15 cellular contexts compared by ENCODE assay signal in genomic region chr5:143896981-143897380, GRCh38.
DNase-seq lines count a peak whose midpoint lies in the region; FAIRE-seq and TF ChIP-seq lines count a peak whose summit lies in the region.
"Had no signal": no experiment of that assay in that cellular context is flagged by ENCODE, and none has a peak within 500 bp of the region (broad histone marks: within the 10 kb centered on the region; RNA-seq: fewer than 3 reads in every experiment).

No MANE protein-coding gene starts in this region.

- no peak overlapping the region for H3K4me3 Mint-ChIP-seq in activated naive CD4-positive, alpha-beta T cell treated with anti-CD3 and anti-CD28 coated beads for 36 hours

- no peak overlapping the region for H2AK5ac ChIP-seq in trophoblast cell (ENCODE audit: low read length)

- H3K9me3 ChIP-seq in endothelial cell of umbilical vein (replicated peaks; ENCODE audit: control insufficient read depth, insufficient read depth, low read length) (no peaks in the 10 kb centered on the region), trophoblast cell (ENCODE audit: insufficient read depth, low read depth, low read length) (no peaks in the 10 kb centered on the region)
- H3K9me3 ChIP-seq: thyroid gland had no signal

- H3K4me2 ChIP-seq in endothelial cell of umbilical vein (ENCODE audit: insufficient read depth, low read length) (no peak overlapping the region), trophoblast cell (ENCODE audit: low read length) (no peak overlapping the region)
- H3K4me2 ChIP-seq: KMS-11 had no signal

- no peak overlapping the region for H3K4me3 ChIP-seq in endothelial cell of umbilical vein (replicated peaks in 1 of 3; ENCODE audit: insufficient read depth in 1 of 3, low read depth in 1 of 3, low read length in 3 of 3)
- H3K4me3 ChIP-seq in trophoblast cell (ENCODE audit: low read depth, low read length), result no peak overlapping the region
- H3K4me3 ChIP-seq: thyroid gland had no signal

- H2AFZ ChIP-seq in endothelial cell of umbilical vein (ENCODE audit: low read depth, low read length), result no peak overlapping the region
- no peak overlapping the region for H2AFZ ChIP-seq in trophoblast cell (ENCODE audit: insufficient read depth, low read length, poor library complexity)

- no peak overlapping the region for H3K18ac ChIP-seq in trophoblast cell (ENCODE audit: low read length)

- no peaks in the 10 kb centered on the region for H3K9me1 ChIP-seq in endothelial cell of umbilical vein (replicated peaks; ENCODE audit: control insufficient read depth, extremely low read depth, insufficient read depth, low read length)

- no peak overlapping the region for H4K8ac ChIP-seq in trophoblast cell (ENCODE audit: low read depth, low read length)

- POLR2A ChIA-PET in endothelial cell of umbilical vein (lab: Charles Lee), result interaction anchor here (0.5 kb wide), 1 partner anchor 289 kb away, joined by 3 read pairs; no protein-coding TSS in a partner anchor

- no peaks in the 10 kb centered on the region for H3K27me3 ChIP-seq in endothelial cell of umbilical vein (ENCODE audit: control insufficient read depth in 2 of 2, insufficient read depth in 2 of 2, low read length in 2 of 2)
- H3K27me3 ChIP-seq in trophoblast cell (ENCODE audit: insufficient read depth, low read length), result no peaks in the 10 kb centered on the region
- H3K27me3 ChIP-seq: thyroid gland had no signal

- H2BK5ac ChIP-seq in trophoblast cell (ENCODE audit: low read depth, low read length, poor library complexity), result no peak overlapping the region

- H3K4me1 ChIP-seq in endothelial cell of umbilical vein (ENCODE audit: control insufficient read depth, extremely low read depth, insufficient read depth, low read length) (peaks cover 14% of the 10 kb centered on the region), trophoblast cell (ENCODE audit: control insufficient read depth in 1 of 2, insufficient read depth in 2 of 2, low read length in 2 of 2) (no peaks in the 10 kb centered on the region)

- H3K36me3 Mint-ChIP-seq in activated naive CD4-positive, alpha-beta T cell treated with anti-CD3 and anti-CD28 coated beads for 36 hours (ENCODE audit: low read depth), result no peaks in the 10 kb centered on the region

- intact Hi-C loops in activated naive CD4-positive, alpha-beta T cell treated with anti-CD3 and anti-CD28 coated beads for 36 hours (cut with micrococcal nuclease), result no loop called here
- intact Hi-C loops in endothelial cell of umbilical vein (cut with micrococcal nuclease), result no loop called here

- no peak overlapping the region for H3K23ac ChIP-seq in trophoblast cell (ENCODE audit: low read length)

- CTCF ChIA-PET in activated naive CD4-positive, alpha-beta T cell treated with anti-CD3 and anti-CD28 coated beads for 36 hours (lab: Charles Lee), result no interaction called here
- CTCF ChIA-PET in endothelial cell of umbilical vein (lab: Charles Lee), result interaction anchor here (0.9 to 1.2 kb wide), 5 partner anchors 9 to 246 kb away, joined by 3 to 4 read pairs (median 3); no protein-coding TSS in a partner anchor

- in situ Hi-C loops in SK-MEL-5 (cut with HindIII; ENCODE audit: low pct_unique_long_range_greater_than_20kb, low sequenced_read_pairs), result no loop called here

- H3K14ac ChIP-seq in trophoblast cell (ENCODE audit: low read length), result no peak overlapping the region

- no peak overlapping the region for H2BK12ac ChIP-seq in trophoblast cell (ENCODE audit: low read length)

- H3K36me3 ChIP-seq in endothelial cell of umbilical vein (ENCODE audit: control insufficient read depth in 2 of 2, extremely low read depth in 1 of 2, insufficient read depth in 2 of 2, low read length in 2 of 2), result no peaks in the 10 kb centered on the region
- H3K36me3 ChIP-seq in trophoblast cell (ENCODE audit: control insufficient read depth in 1 of 2, insufficient read depth in 2 of 2, low read length in 2 of 2), result no peaks in the 10 kb centered on the region
- H3K36me3 ChIP-seq: thyroid gland had no signal

- FAIRE-seq in endothelial cell of umbilical vein (lab: Jason Lieb, UNC), result peak; percentile 55

- no peak for TF ChIP-seq POLR2A in endothelial cell of umbilical vein (IDR thresholded peaks at IDR 0.05; ENCODE audit: low read depth, low read length)

- H4K12ac ChIP-seq in trophoblast cell (ENCODE audit: low read depth, low read length), result no peak overlapping the region

- H4K20me1 ChIP-seq in endothelial cell of umbilical vein (replicated peaks; ENCODE audit: control insufficient read depth, extremely low read depth, insufficient read depth, low read length), result no peaks in the 10 kb centered on the region

- H3K79me2 ChIP-seq in endothelial cell of umbilical vein (ENCODE audit: control insufficient read depth, insufficient read depth, low read length) (no peaks in the 10 kb centered on the region), trophoblast cell (ENCODE audit: control insufficient read depth, insufficient read depth, low read length, poor library complexity) (no peaks in the 10 kb centered on the region)

- H3K27ac ChIP-seq in endothelial cell of umbilical vein (ENCODE audit: insufficient read depth, low read depth, low read length) (no peak overlapping the region), trophoblast cell (ENCODE audit: low read depth, low read length) (no peak overlapping the region)
- H3K27ac ChIP-seq: KMS-11, thyroid gland had no signal

- no peak for TF ChIP-seq CTCF in endothelial cell of umbilical vein (IDR thresholded peaks at IDR 0.05; ENCODE audit: extremely low read depth in 1 of 2, insufficient read depth in 1 of 2, low read depth in 1 of 2, low read length in 2 of 2)

- peaks cover 32% of the 10 kb centered on the region for H3K4me1 Mint-ChIP-seq in activated naive CD4-positive, alpha-beta T cell treated with anti-CD3 and anti-CD28 coated beads for 36 hours (ENCODE audit: low read depth)

- no peak overlapping the region for H3K9ac ChIP-seq in endothelial cell of umbilical vein (replicated peaks; ENCODE audit: extremely low read depth, insufficient read depth, low read length)
- H3K9ac ChIP-seq in trophoblast cell (ENCODE audit: low read length), result no peak overlapping the region
- H3K9ac ChIP-seq: KMS-11 had no signal

- no TSS peak for BruUV-seq in endothelial cell of umbilical vein (replicated peaks; lab: Mats Ljungman, UMichigan)

- no peaks in the 10 kb centered on the region for H3K27me3 Mint-ChIP-seq in activated naive CD4-positive, alpha-beta T cell treated with anti-CD3 and anti-CD28 coated beads for 36 hours (ENCODE audit: low read depth)

- H3K4ac ChIP-seq in trophoblast cell (ENCODE audit: low read depth, low read length), result no peak overlapping the region

- DNase-seq in activated naive CD4-positive, alpha-beta T cell treated with anti-CD3 and anti-CD28 coated beads for 36 hours, result peak; percentile 24
- no peak for DNase-seq in activated naive CD4-positive, alpha-beta T cell treated with Interleukin-2 at 50 U/mL for 16 hours
- peak; percentile 6 for DNase-seq in SK-MEL-5 (ENCODE audit: low read depth, low spot score)
- peak; percentile 90 for DNase-seq in endothelial cell of umbilical vein (ENCODE audit: low read depth, low spot score)
- DNase-seq in trophoblast cell, result peak; percentile 6 to 29
- DNase-seq in KG1 (lab: John Stamatoyannopoulos, UW), result no peak
- no peak for DNase-seq in activated T-cell treated with anti-CD3 and anti-CD28 coated beads, Interleukin-2, amount 50 U/mL, for 1 hour
- DNase-seq in DMS114 treated with DMSO at 0.1 percent for 48 hours (lab: John Stamatoyannopoulos, UW; ENCODE audit: unreplicated experiment), result no peak
- DNase-seq: amygdala; effector CD8-positive, alpha-beta T cell; NCI-H187; occipital lobe; SHP77; thyroid gland had no signal

- H3K9me3 Mint-ChIP-seq in activated naive CD4-positive, alpha-beta T cell treated with anti-CD3 and anti-CD28 coated beads for 36 hours, result no peaks in the 10 kb centered on the region

- dilution Hi-C loops in endothelial cell of umbilical vein (cut with MboI; ENCODE audit: extremely low pct_ligation_motif_present, low sequenced_read_pairs), result no loop called here

- H3K27ac Mint-ChIP-seq in activated naive CD4-positive, alpha-beta T cell treated with anti-CD3 and anti-CD28 coated beads for 36 hours, result no peak overlapping the region

- H3K79me1 ChIP-seq in trophoblast cell (ENCODE audit: low read length), result no peaks in the 10 kb centered on the region

- H2BK120ac ChIP-seq in trophoblast cell (ENCODE audit: insufficient read depth, low read length, poor library complexity), result no peak overlapping the region

- H4K91ac ChIP-seq in trophoblast cell (ENCODE audit: low read depth, low read length), result no peak overlapping the region

TF ChIP-seq in endothelial cell of umbilical vein, 7 proteins besides CTCF, POLR2A, EP300 and RAD21:
- TF ChIP-seq MYC (IDR thresholded peaks at IDR 0.05; ENCODE audit: low read depth, low read length) (no peak), FOS (IDR thresholded peaks at IDR 0.05; ENCODE audit: borderline replicate concordance, insufficient read depth, low read length) (peak; percentile 92), GATA2 (IDR thresholded peaks at IDR 0.05; ENCODE audit: insufficient read depth, insufficient read length, low read depth, low read length) (peak; percentile 35), EZH2 (IDR thresholded peaks at IDR 0.05; ENCODE audit: borderline replicate concordance, low read depth, low read length, severe bottlenecking) (no peak), JUN (IDR thresholded peaks at IDR 0.05; ENCODE audit: borderline replicate concordance, insufficient read depth, insufficient read length, low read depth) (peak; percentile 48), POLR2AphosphoS5 (IDR thresholded peaks at IDR 0.05; ENCODE audit: insufficient read depth, low read depth, low read length) (no peak)
- TF ChIP-seq, protein P1, sequence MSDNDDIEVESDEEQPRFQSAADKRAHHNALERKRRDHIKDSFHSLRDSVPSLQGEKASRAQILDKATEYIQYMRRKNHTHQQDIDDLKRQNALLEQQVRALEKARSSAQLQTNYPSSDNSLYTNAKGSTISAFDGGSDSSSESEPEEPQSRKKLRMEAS (IDR thresholded peaks at IDR 0.05; ENCODE audit: insufficient read depth, insufficient read length), result no peak

Comparison
In these comparisons a context has a peak if more than half of its experiments do, and no peak if none do; other contexts are left out.
1. DNase-seq: peak in activated naive CD4-positive, alpha-beta T cell treated with anti-CD3 and anti-CD28 coated beads for 36 hours (single experiment), SK-MEL-5 (single experiment), endothelial cell of umbilical vein (single experiment) and trophoblast cell (2 of 2); none in activated naive CD4-positive, alpha-beta T cell treated with Interleukin-2 at 50 U/mL for 16 hours (single experiment), KG1 (single experiment), activated T-cell treated with anti-CD3 and anti-CD28 coated beads, Interleukin-2, amount 50 U/mL, for 1 hour (single experiment) and DMS114 treated with DMSO at 0.1 percent for 48 hours (single experiment).